In the genomic region with DNA sequence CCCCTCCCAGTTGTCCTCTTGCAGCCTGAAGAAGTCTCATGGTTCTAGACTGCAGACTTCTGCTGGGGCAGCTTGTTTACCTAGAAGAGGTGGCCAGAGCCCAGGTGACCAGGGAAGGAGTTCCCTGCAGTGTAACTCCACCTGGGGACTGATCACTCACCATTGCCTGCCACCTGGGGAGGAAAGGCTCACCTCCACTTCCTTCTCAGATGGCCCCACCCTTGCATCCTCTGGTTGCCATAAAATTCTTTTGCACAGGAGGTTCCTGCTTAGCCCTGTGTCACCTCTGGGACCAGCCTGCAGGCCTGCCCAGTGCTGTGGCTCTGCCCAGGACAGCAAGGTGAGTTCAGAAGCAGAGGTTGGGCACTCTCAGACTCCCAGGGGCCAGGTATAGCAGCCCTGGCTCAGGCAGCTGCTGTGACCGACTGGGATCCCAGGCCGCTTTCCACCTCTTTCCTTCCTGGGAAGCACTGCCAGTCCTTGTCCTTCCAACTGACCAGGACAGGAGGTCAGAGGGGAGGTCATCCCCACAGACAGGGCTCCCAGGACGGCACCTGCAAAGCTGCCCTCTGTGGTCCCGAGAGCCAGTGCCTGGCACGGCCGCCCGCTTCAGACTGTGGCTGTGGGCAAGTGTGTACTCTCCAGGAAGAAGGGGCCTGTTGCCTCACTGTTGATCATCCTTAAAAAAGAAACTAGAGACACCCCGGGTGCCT, we compare ENCODE assay signal across 18 cellular contexts.
DNase-seq lines count a peak whose midpoint lies in the region; ATAC-seq, FAIRE-seq and TF ChIP-seq lines count a peak whose summit lies in the region.
"Had no signal": no experiment of that assay in that cellular context is flagged by ENCODE, and none has a peak within 500 bp of the region (broad histone marks: within the 10 kb centered on the region; RNA-seq: fewer than 3 reads in every experiment).

No MANE protein-coding gene starts in this region.

- H3K4me3 ChIP-seq in RWPE2 (ENCODE audit: severe bottlenecking) = no peak overlapping the region
- no peak overlapping the region for H3K4me3 ChIP-seq in kidney (ENCODE audit: low read length in 2 of 2)
- no peak overlapping the region for H3K4me3 ChIP-seq in spleen

- POLR2A ChIA-PET in RWPE1 (lab: Yijun Ruan, JAX; ENCODE audit: low non-redundant PET) = no interaction called here

- no peaks in the 10 kb centered on the region for H3K36me3 ChIP-seq in RWPE2 (ENCODE audit: low read depth)
- no peaks in the 10 kb centered on the region for H3K36me3 ChIP-seq in kidney (ENCODE audit: control insufficient read depth in 1 of 2, insufficient read depth in 2 of 2, low read length in 2 of 2)
- H3K36me3 ChIP-seq in spleen = no peaks in the 10 kb centered on the region
- H3K36me3 ChIP-seq: BE2C had no signal

- WGBS in spleen, 5 donors = 77 to 86% (median 83%) methylated on average over 7 to 8 of the region's 8 CpGs

- ATAC-seq in RWPE2 (ENCODE audit: low read depth) (no peak), GM21737 (IDR thresholded peaks at IDR 0.05; ENCODE audit: unreplicated experiment) (no peak)

- TF ChIP-seq POLR2A in spleen (IDR thresholded peaks at IDR 0.05) = no peak

- no peak for TF ChIP-seq CTCF in RWPE2 (IDR thresholded peaks at IDR 0.05; ENCODE audit: poor library complexity, severe bottlenecking)
- TF ChIP-seq CTCF in kidney (IDR thresholded peaks at IDR 0.05; ENCODE audit: borderline replicate concordance, extremely low read depth, insufficient read depth) = no peak
- TF ChIP-seq CTCF in spleen (IDR thresholded peaks at IDR 0.05 in 8 of 11, conservative IDR thresholded peaks at IDR 0.05 in 3 of 11) = no peak
- no peak for TF ChIP-seq CTCF in RWPE1 (conservative IDR thresholded peaks at IDR 0.05; ENCODE audit: low read depth)

- no peak overlapping the region for H3K27ac ChIP-seq in RWPE2 (ENCODE audit: poor library complexity, severe bottlenecking)
- H3K27ac ChIP-seq in kidney (ENCODE audit: low read depth in 2 of 2, low read length in 2 of 2) = no peak overlapping the region
- H3K27ac ChIP-seq in spleen = no peak overlapping the region
- H3K27ac ChIP-seq in RWPE1 = no peak overlapping the region

- no peak overlapping the region for H3K9ac ChIP-seq in kidney (ENCODE audit: low read length in 2 of 2)

- FAIRE-seq in kidney (lab: Jason Lieb, UNC) = no peak
- FAIRE-seq: D721Med, H54 had no signal

- intact Hi-C loops in kidney (cut with DNase I) = no loop called here
- intact Hi-C loops in spleen (cut with DNase I; ENCODE audit: low total_unique reads) = no loop called here

- no peaks in the 10 kb centered on the region for H3K4me1 ChIP-seq in RWPE2 (ENCODE audit: insufficient read depth, poor library complexity, severe bottlenecking)
- H3K4me1 ChIP-seq in kidney (ENCODE audit: control insufficient read depth in 1 of 2, insufficient read depth in 1 of 2, low read depth in 1 of 2, low read length in 2 of 2) = no peaks in the 10 kb centered on the region
- no peaks in the 10 kb centered on the region for H3K4me1 ChIP-seq in spleen
- H3K4me1 ChIP-seq: BE2C had no signal

- H3K9me3 ChIP-seq in RWPE2 (ENCODE audit: severe bottlenecking) (no peaks in the 10 kb centered on the region), kidney (ENCODE audit: control insufficient read depth in 1 of 2, low read length in 2 of 2) (peaks cover 5 to 14% of the 10 kb centered on the region in 2 donors), spleen (peaks cover 4 to 49% (median 41%) of the 10 kb centered on the region in 8 donors)

- CTCF ChIA-PET in RWPE1 (lab: Yijun Ruan, JAX) = interaction anchor here (0.6 kb wide), 1 partner anchor 394 kb away, joined by 3 read pairs; no protein-coding TSS in a partner anchor

- DNase-seq in D341Med (ENCODE audit: low spot score) (peak; percentile 12), RWPE2 (ENCODE audit: low spot score) (peak; percentile 68), kidney (peak; percentile 46), spleen (peak; percentile 56), DMS79 (lab: John Stamatoyannopoulos, UW) (no peak), RWPE1 (ENCODE audit: low spot score) (no peak)
- DNase-seq: BE2C; CD4-positive, alpha-beta memory T cell; MM.1S; NCI-H1105; NCI-H1694 treated with DMSO at 0.1 percent for 48 hours; NCI-H345; NCI-H526 treated with DMSO at 0.1 percent for 48 hours; NK-92 treated with Interleukin-12 subunit alpha and Interleukin-12 subunit beta, amount 100 ng/mL, for 24 hours; OCI-M1 had no signal

- H3K27me3 ChIP-seq in RWPE2 (ENCODE audit: insufficient read depth, poor library complexity, severe bottlenecking) (peaks cover 41% of the 10 kb centered on the region), spleen (replicated peaks in 1 of 7) (peaks cover 0 to 7% (median 0%) of the 10 kb centered on the region in 7 donors)
- H3K27me3 ChIP-seq: BE2C had no signal

Comparison
In these comparisons a context has a peak if more than half of its experiments do, and no peak if none do; other contexts are left out.
1. DNase-seq: peak in D341Med (single experiment), RWPE2 (single experiment), kidney (single experiment) and spleen (single experiment); none in DMS79 (single experiment) and RWPE1 (single experiment).